8 cellular contexts compared by ENCODE assay signal in the genomic region with DNA sequence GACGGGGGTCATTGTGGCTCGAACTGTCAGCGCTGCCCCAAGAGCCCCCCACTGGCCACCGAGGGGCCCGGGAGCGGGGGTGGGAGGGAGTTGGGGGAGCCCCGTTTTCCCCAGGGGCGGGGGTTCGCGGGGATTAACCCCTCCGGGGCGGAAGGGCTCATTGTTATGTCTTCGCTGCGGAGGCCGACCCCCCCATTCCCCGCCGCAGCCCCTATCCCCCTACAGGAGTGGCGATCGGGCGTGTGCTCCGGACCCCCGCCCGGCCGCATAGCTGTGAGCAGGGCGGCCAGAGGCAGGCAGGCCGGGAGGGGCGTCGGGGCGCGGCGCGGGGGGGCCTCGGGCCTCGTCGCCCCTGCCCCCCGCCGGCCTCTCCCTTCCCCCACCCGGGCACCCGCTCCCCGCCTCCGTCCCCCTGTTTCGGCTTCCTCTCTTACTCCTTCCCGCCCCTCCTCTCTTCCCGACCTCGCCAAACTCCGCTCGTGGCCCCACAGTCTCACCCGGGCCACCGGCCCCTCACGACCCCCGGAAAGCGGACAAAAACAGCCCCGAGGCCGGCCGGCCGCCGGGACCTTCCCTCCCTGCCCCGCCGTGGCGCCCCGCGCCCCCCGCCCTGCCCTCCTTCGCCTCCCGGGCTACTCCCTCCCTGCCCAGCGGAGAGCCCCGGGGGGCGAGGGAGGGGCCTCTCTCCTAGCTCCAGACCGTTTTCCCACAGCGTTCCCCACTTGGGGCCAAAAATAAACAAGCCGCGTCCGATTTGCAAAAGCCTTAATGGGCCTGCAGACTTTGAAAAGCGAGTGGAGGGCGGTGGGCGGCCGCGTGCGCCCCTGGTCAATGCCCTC. TPM values are rescaled to one million over a fixed set of nuclear protein-coding genes. Genes with fewer than 3 reads are reported as not detected.
DNase-seq lines count a peak whose midpoint lies in the region; ATAC-seq, FAIRE-seq and TF ChIP-seq lines count a peak whose summit lies in the region.

No MANE protein-coding gene starts in this region.

- FAIRE-seq in HTR-8/SVneo (lab: Jason Lieb, UNC): no peak

- H3K79me2 ChIP-seq in parathyroid adenoma: no peaks in the 10 kb centered on the region

- no peaks in the 10 kb centered on the region for H3K4me1 ChIP-seq in parathyroid adenoma

- H3K4me2 ChIP-seq in parathyroid adenoma (ENCODE audit: low read length): peak overlapping the region; percentile 89

- no peak for TF ChIP-seq CTCF in parathyroid adenoma (IDR thresholded peaks at IDR 0.05)

- peak overlapping the region; percentile 77 for H3K4me3 ChIP-seq in parathyroid adenoma (ENCODE audit: low read depth, low read length)

- H3K9me3 ChIP-seq in parathyroid adenoma (ENCODE audit: control insufficient read depth, low read length): no peaks in the 10 kb centered on the region

- peak; percentile 4 for ATAC-seq in GM21576 (IDR thresholded peaks at IDR 0.05; ENCODE audit: unreplicated experiment)

- H3K27ac ChIP-seq in parathyroid adenoma: peak overlapping the region; percentile 50

- H2AFZ ChIP-seq in parathyroid adenoma: peak overlapping the region; percentile 74

- DNase-seq in COLO668 (lab: John Stamatoyannopoulos, UW; ENCODE audit: unreplicated experiment): peak; percentile 36
- DNase-seq in LHCN-M2 (ENCODE audit: low read depth): peak; percentile 15
- peak; percentile 30 for DNase-seq in activated naive CD4-positive, alpha-beta T cell treated with anti-CD3 and anti-CD28 coated beads, Interleukin-2, amount 50 U/mL, for 16 hours
- peak in 36 of 42 donors; percentile 9 to 60 (median 28) for DNase-seq in head of caudate nucleus
- no peak for DNase-seq in HTR-8/SVneo (ENCODE audit: insufficient read length, low spot score)
- DNase-seq in NAMALWA (ENCODE audit: low spot score): no peak

- H3K27me3 ChIP-seq in parathyroid adenoma (ENCODE audit: control insufficient read depth, insufficient read depth, low read length): no peaks in the 10 kb centered on the region

- intact Hi-C loops in head of caudate nucleus (cut with DNase I): no loop called here

- peak overlapping the region; percentile 14 for H3K9ac ChIP-seq in parathyroid adenoma

- H3K36me3 ChIP-seq in parathyroid adenoma (ENCODE audit: control insufficient read depth, insufficient read depth, low read length): no peaks in the 10 kb centered on the region

RNA-seq across cellular contexts. Expression of a gene that starts 0.8 kb away (rescaled TPM):
- total RNA-seq in LHCN-M2 (2014; rRNA removed): 44.3 and 65.8 TPM in 2 replicates
- polyA plus RNA-seq in LHCN-M2 (2012): 57.4 TPM

Comparison
In these comparisons a context has a peak if more than half of its experiments do, and no peak if none do; other contexts are left out.
1. DNase-seq: peak in COLO668 (single experiment), LHCN-M2 (single experiment), activated naive CD4-positive, alpha-beta T cell treated with anti-CD3 and anti-CD28 coated beads, Interleukin-2, amount 50 U/mL, for 16 hours (single experiment) and head of caudate nucleus (36 of 42); none in HTR-8/SVneo (single experiment) and NAMALWA (single experiment).